In the genomic region with DNA sequence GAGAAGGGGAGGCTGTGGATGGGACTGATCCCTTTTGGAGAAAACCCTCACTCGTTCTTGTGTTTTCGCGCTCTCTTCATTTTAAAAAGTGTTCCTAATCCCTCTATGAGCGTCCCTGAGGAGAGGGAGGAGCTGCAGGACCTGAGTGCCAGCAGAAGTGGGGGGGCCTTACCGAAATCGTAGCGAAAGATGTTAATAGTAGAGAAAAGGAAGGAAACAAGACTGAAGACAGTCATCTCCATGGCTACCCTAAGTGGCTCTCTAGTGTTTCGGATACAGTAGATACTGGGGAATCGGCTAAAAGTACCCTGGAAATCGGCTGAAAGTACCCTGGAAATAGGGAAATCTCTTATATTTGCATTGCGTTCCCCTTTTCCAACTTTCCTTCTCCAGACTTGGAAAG, we compare ENCODE assay signal across 8 cellular contexts. TPM values are rescaled to one million over a fixed set of nuclear protein-coding genes. Genes with fewer than 3 reads are reported as not detected.
DNase-seq lines count a peak whose midpoint lies in the region; ATAC-seq and TF ChIP-seq lines count a peak whose summit lies in the region.

No MANE protein-coding gene starts in this region.

- H3K4me1 ChIP-seq in right atrium auricular region: peaks cover 0 to 17% of the 10 kb centered on the region in 2 donors

- peak overlapping the region; percentile 90 for H3K27ac ChIP-seq in VCaP
- peak overlapping the region; percentile 92 to 96 for H3K27ac ChIP-seq in right atrium auricular region

- TF ChIP-seq CTCF in VCaP (conservative IDR thresholded peaks at IDR 0.05) (no peak), right atrium auricular region (IDR thresholded peaks at IDR 0.05) (no peak)

- peak overlapping the region; percentile 93 to 99 for H3K4me3 Mint-ChIP-seq in stimulated activated naive CD8-positive, alpha-beta T cell treated with anti-CD3 and anti-CD28 coated beads, Interleukin-15, amount 100 ng/mL, for 72 hours

- peak; percentile 22 for ATAC-seq in GM18909 (IDR thresholded peaks at IDR 0.05; ENCODE audit: poor library complexity, unreplicated experiment)
- peak; percentile 23 for ATAC-seq in HG02973 (IDR thresholded peaks at IDR 0.05; ENCODE audit: unreplicated experiment)
- peak; percentile 39 for ATAC-seq in stimulated activated naive CD8-positive, alpha-beta T cell treated with anti-CD3 and anti-CD28 coated beads, Interleukin-15, amount 100 ng/mL, for 72 hours

- H3K27ac Mint-ChIP-seq in stimulated activated naive CD8-positive, alpha-beta T cell treated with anti-CD3 and anti-CD28 coated beads, Interleukin-15, amount 100 ng/mL, for 72 hours: peak overlapping the region; percentile 96

- no peaks in the 10 kb centered on the region for H3K27me3 ChIP-seq in right atrium auricular region

- H3K4me3 ChIP-seq in right atrium auricular region: peak overlapping the region; percentile 99

- H3K27me3 Mint-ChIP-seq in stimulated activated naive CD8-positive, alpha-beta T cell treated with anti-CD3 and anti-CD28 coated beads, Interleukin-15, amount 100 ng/mL, for 72 hours: peaks cover under 1% of the 10 kb centered on the region

- H3K36me3 ChIP-seq in right atrium auricular region: no peaks in the 10 kb centered on the region

- DNase-seq in right atrium auricular region (ENCODE audit: low spot score) (no peak), GM19240 (ENCODE audit: insufficient read length, low spot score) (no peak), ecto neural progenitor cell (ENCODE audit: low spot score) (no peak), NCI-H526 treated with DMSO at 0.1 percent for 48 hours (lab: John Stamatoyannopoulos, UW) (no peak)
- no peak for DNase-seq in stimulated activated naive CD8-positive, alpha-beta T cell treated with anti-CD3 and anti-CD28 coated beads, Interleukin-15, amount 100 ng/mL, for 72 hours

- peaks cover 59% of the 10 kb centered on the region for H3K4me1 Mint-ChIP-seq in stimulated activated naive CD8-positive, alpha-beta T cell treated with anti-CD3 and anti-CD28 coated beads, Interleukin-15, amount 100 ng/mL, for 72 hours

- H3K9me3 ChIP-seq in right atrium auricular region: no peaks in the 10 kb centered on the region

- H3K9me3 Mint-ChIP-seq in stimulated activated naive CD8-positive, alpha-beta T cell treated with anti-CD3 and anti-CD28 coated beads, Interleukin-15, amount 100 ng/mL, for 72 hours: no peaks in the 10 kb centered on the region

RNA-seq across cellular contexts. Expression of a gene that starts 0.3 kb away (rescaled TPM):
- 1 to 10 TPM; 6.7 to 8.9 TPM for total RNA-seq in right atrium auricular region

RNA-seq across cellular contexts. Expression of a gene that starts 15.9 kb away (rescaled TPM):
- 10 to 100 TPM in 1 of 2 donors, 1 to 10 TPM in 1; 8.5 to 11.9 TPM for total RNA-seq in right atrium auricular region
